ENCODE assay signal across 8 cellular contexts in the genomic region with DNA sequence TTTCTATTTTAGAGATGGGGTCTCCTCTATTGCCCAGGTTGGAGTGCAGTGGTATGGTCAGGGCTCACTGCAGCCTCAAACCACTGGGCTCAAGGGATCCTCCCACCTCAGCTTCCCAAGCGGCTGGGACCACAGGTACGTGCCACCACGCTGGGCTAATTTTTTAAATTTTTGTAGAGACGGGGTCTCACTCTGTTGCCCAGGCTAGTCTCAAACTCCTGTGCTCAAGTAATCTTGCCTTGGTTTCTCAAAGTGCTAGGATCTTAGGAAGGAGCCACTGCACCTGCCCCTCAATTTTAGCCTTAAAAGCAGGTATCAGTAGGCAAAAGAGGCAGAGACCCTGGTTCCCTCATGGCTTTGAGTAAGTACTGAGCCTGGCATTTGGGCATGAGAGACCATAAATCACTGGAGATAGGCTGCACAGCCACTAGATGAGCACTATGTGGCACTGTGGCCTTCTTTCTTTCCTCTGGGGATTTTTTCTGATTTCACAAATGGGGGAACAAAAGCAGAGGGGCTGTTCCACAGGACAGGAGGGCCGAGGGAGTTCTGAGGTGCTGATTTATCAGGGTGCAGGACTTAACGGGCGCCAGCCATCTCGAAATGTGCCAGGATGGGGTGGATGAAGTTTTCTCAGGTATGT.
A peak's percentile ranks its signal among the peaks of the same experiment; 100 is the strongest.
DNase-seq lines count a peak whose midpoint lies in the region; ATAC-seq, FAIRE-seq and TF ChIP-seq lines count a peak whose summit lies in the region.

No MANE protein-coding gene starts in this region.

- no peaks in the 10 kb centered on the region for H3K9me1 ChIP-seq in K562 (ENCODE audit: control insufficient read depth, insufficient read depth, low read length)

- no peak overlapping the region for H2AFZ ChIP-seq in K562 (ENCODE audit: low read depth, low read length)

- peaks cover 5% of the 10 kb centered on the region; the same call in 1 of the 2 replicates for H4K20me1 ChIP-seq in K562 (replicated peaks; ENCODE audit: control insufficient read depth, insufficient read depth, low read length)

- no peak overlapping the region for H3K4me3 Mint-ChIP-seq in CD8-positive, alpha-beta T cell

- no peak overlapping the region for H3K27ac ChIP-seq in CD8-positive, alpha-beta T cell (ENCODE audit: low read depth, low read length)
- H3K27ac ChIP-seq in K562 (ENCODE audit: extremely low read depth, low read depth, low read length) (no peak overlapping the region), thyroid gland (no peak overlapping the region)

- H3K36me3 Mint-ChIP-seq in CD8-positive, alpha-beta T cell, result peaks cover 28% of the 10 kb centered on the region

- no peaks in the 10 kb centered on the region for H3K79me2 ChIP-seq in K562 (ENCODE audit: control insufficient read depth, insufficient read depth, low read length)

- H3K27me3 ChIP-seq in CD8-positive, alpha-beta T cell (ENCODE audit: insufficient read depth, low read length), result no peaks in the 10 kb centered on the region
- H3K27me3 ChIP-seq in K562 (ENCODE audit: control insufficient read depth in 2 of 2, insufficient read depth in 2 of 2, low read length in 2 of 2) (peaks cover 33 to 65% of the 10 kb centered on the region in 2 experiments; a peak in 4 of 5 replicates), thyroid gland (no peaks in the 10 kb centered on the region)

- intact Hi-C loops in CD8-positive, alpha-beta T cell (cut with DNase I, micrococcal nuclease), result loop anchor here (1.0 to 5.0 kb wide), 4 partner anchors 84 to 163 kb away; no protein-coding TSS in a partner anchor
- intact Hi-C loops in K562 (cut with micrococcal nuclease) (loop anchor here (5.0 to 10.0 kb wide), 2 partner anchors 83 to 84 kb away; partner anchors contain the start of gene PLXDC1), thyroid gland (cut with DNase I) (loop anchor here (10.0 kb wide), 1 partner anchor 166 kb away; no protein-coding TSS in a partner anchor)

- peak; percentile 44 to 59 for TF ChIP-seq RAD21 in K562 (CRISPR knock-in tag; conservative IDR thresholded peaks at IDR 0.05 in 1 of 2, IDR thresholded peaks at IDR 0.05 in 1 of 2)

- CTCF ChIA-PET in CD8-positive, alpha-beta T cell (lab: Charles Lee), result interaction anchor here (0.6 to 3.9 kb wide), 13 partner anchors 13 to 130 kb away, joined by 3 to 53 read pairs (median 5); partner anchors contain the start of gene PLXDC1
- CTCF ChIA-PET in K562 (lab: Yijun Ruan, JAX; ENCODE audit: low intra/inter-chr PET ratio), result interaction anchor here (1.2 to 2.3 kb wide), 2 partner anchors 83 to 106 kb away, joined by 6 to 11 read pairs; no protein-coding TSS in a partner anchor

- BruUV-seq in K562 (replicated peaks; lab: Mats Ljungman, UMichigan), result no TSS peak

- peaks cover 3% of the 10 kb centered on the region for H3K36me3 ChIP-seq in CD8-positive, alpha-beta T cell (ENCODE audit: insufficient read depth, low read length)
- H3K36me3 ChIP-seq in K562 (ENCODE audit: control insufficient read depth, insufficient read depth, low read length) (no peaks in the 10 kb centered on the region), thyroid gland (no peaks in the 10 kb centered on the region)

- peaks cover 5% of the 10 kb centered on the region for H3K4me1 Mint-ChIP-seq in CD8-positive, alpha-beta T cell (ENCODE audit: low read depth)

- peak; percentile 75 for FAIRE-seq in K562 (lab: Jason Lieb, UNC)
- peak; percentile 72 for FAIRE-seq in islet of Langerhans (lab: Jason Lieb, UNC)

- H3K27ac Mint-ChIP-seq in CD8-positive, alpha-beta T cell, result peak overlapping the region; percentile 57

- no peak overlapping the region for H3K4me3 ChIP-seq in CD8-positive, alpha-beta T cell (ENCODE audit: low read depth, low read length)
- H3K4me3 ChIP-seq in K562, result no peak overlapping the region
- H3K4me3 ChIP-seq in thyroid gland (replicated peaks in 1 of 3), result no peak overlapping the region

- TF ChIP-seq CTCF in CD8-positive, alpha-beta T cell (IDR thresholded peaks at IDR 0.05), result peak; percentile 65
- TF ChIP-seq CTCF in K562 (IDR thresholded peaks at IDR 0.05 in 2 of 3, conservative IDR thresholded peaks at IDR 0.05 in 1 of 3; ENCODE audit: insufficient read depth in 2 of 3, low read depth in 1 of 3, low read length in 3 of 3) (peak; percentile 43 to 71 (median 53); a peak in 5 of 6 replicates), thyroid gland (IDR thresholded peaks at IDR 0.05) (peak in 5 of 6 experiments; percentile 34 to 56 (median 48))

- H3K9ac ChIP-seq in K562 (ENCODE audit: insufficient read depth in 1 of 2, low read depth in 2 of 2, low read length in 2 of 2), result no peak overlapping the region

- in situ Hi-C loops in K562 (cut with MboI), result no loop called here

- TF ChIP-seq POLR2A in K562 (conservative IDR thresholded peaks at IDR 0.05), result no peak
- TF ChIP-seq POLR2A in thyroid gland (IDR thresholded peaks at IDR 0.05), result no peak

- no peaks in the 10 kb centered on the region for H3K9me3 Mint-ChIP-seq in CD8-positive, alpha-beta T cell

- no peaks in the 10 kb centered on the region for H3K9me3 ChIP-seq in CD8-positive, alpha-beta T cell (ENCODE audit: low read length)
- H3K9me3 ChIP-seq in K562 (replicated peaks; ENCODE audit: control insufficient read depth, insufficient read depth, low read depth, low read length) (no peaks in the 10 kb centered on the region), thyroid gland (no peaks in the 10 kb centered on the region)

- POLR2A ChIA-PET in CD8-positive, alpha-beta T cell (lab: Charles Lee), result no interaction called here
- POLR2A ChIA-PET in K562 (lab: Yijun Ruan, JAX), result interaction anchor here (0.7 kb wide), 1 partner anchor 73 kb away, joined by 3 read pairs; no protein-coding TSS in a partner anchor

- no peaks in the 10 kb centered on the region for H3K27me3 Mint-ChIP-seq in CD8-positive, alpha-beta T cell (ENCODE audit: low read depth)

- peak in 5 of 7 experiments; percentile 2 to 60 (median 30) for DNase-seq in CD8-positive, alpha-beta T cell
- DNase-seq in GM19240 (ENCODE audit: insufficient read length, low spot score) (peak; percentile 53), NCI-H774 (lab: John Stamatoyannopoulos, UW) (peak; percentile 38), K562 (ENCODE audit: extremely low read depth in 1 of 4, low spot score in 3 of 4) (peak in 3 of 4 experiments; percentile 25 to 48 (median 35)), thyroid gland (peak in 1 of 2 donors; percentile 12), UCSD-AML1 (lab: John Stamatoyannopoulos, UW; ENCODE audit: unreplicated experiment) (no peak)

- H3K4me1 ChIP-seq in CD8-positive, alpha-beta T cell (ENCODE audit: insufficient read depth, low read length), result no peaks in the 10 kb centered on the region
- H3K4me1 ChIP-seq in K562 (replicated peaks in 1 of 2; ENCODE audit: control insufficient read depth in 2 of 2, insufficient read depth in 2 of 2, low read length in 2 of 2), result no peaks in the 10 kb centered on the region; a peak in 1 of 5 replicates
- H3K4me1 ChIP-seq in thyroid gland, result no peaks in the 10 kb centered on the region

- H3K4me2 ChIP-seq in K562 (ENCODE audit: insufficient read depth, low read length), result no peak overlapping the region

- 3% methylated on average over 8 of the region's 8 CpGs for WGBS in K562 (ENCODE audit: insufficient coverage, low coverage, missing lambda C conversion rate)
- WGBS in thyroid gland, 2 donors, result 69 to 76% methylated on average over 8 of the region's 8 CpGs

- no peak for TF ChIP-seq EP300 in K562 (IDR thresholded peaks at IDR 0.05; ENCODE audit: low read length)

- peak; percentile 96 for ATAC-seq in CD8-positive, alpha-beta T cell
- peak; percentile 69 for ATAC-seq in K562
- no peak for ATAC-seq in GM21529 (IDR thresholded peaks at IDR 0.05; ENCODE audit: unreplicated experiment)

TF ChIP-seq in K562, 482 proteins besides CTCF, POLR2A, EP300 and RAD21 (continues in another document):
- no peak for TF ChIP-seq CREB3 (tag; conservative IDR thresholded peaks at IDR 0.05; ENCODE audit: low read depth)
- TF ChIP-seq ADNP (tag; IDR thresholded peaks at IDR 0.05), result no peak
- TF ChIP-seq MTA3 (IDR thresholded peaks at IDR 0.05; ENCODE audit: borderline replicate concordance), result no peak
- peak; percentile 95 for TF ChIP-seq MEIS2 (IDR thresholded peaks at IDR 0.05; ENCODE audit: partially characterized antibody)
- TF ChIP-seq ETV5 (CRISPR knock-in tag; IDR thresholded peaks at IDR 0.05; ENCODE audit: low read depth), result no peak
- TF ChIP-seq CREM (IDR thresholded peaks at IDR 0.05; ENCODE audit: low read depth), result no peak
- no peak for TF ChIP-seq SUPT5H (IDR thresholded peaks at IDR 0.05)
- TF ChIP-seq MYC (IDR thresholded peaks at IDR 0.05; ENCODE audit: low read depth, low read length), result no peak
- no peak for TF ChIP-seq MYC (CRISPR knock-in tag; IDR thresholded peaks at IDR 0.05; ENCODE audit: borderline replicate concordance, low read depth)
- TF ChIP-seq, protein P1, sequence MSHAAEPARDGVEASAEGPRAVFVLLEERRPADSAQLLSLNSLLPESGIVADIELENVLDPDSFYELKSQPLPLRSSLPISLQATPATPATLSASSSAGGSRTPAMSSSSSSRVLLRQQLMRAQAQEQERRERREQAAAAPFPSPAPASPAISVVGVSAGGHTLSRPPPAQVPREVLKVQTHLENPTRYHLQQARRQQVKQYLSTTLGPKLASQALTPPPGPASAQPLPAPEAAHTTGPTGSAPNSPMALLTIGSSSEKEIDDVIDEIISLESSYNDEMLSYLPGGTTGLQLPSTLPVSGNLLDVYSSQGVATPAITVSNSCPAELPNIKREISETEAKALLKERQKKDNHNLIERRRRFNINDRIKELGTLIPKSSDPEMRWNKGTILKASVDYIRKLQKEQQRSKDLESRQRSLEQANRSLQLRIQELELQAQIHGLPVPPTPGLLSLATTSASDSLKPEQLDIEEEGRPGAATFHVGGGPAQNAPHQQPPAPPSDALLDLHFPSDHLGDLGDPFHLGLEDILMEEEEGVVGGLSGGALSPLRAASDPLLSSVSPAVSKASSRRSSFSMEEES (CRISPR knock-in tag; IDR thresholded peaks at IDR 0.05), result no peak
- TF ChIP-seq CREBBP (IDR thresholded peaks at IDR 0.05; ENCODE audit: low read depth, low read length), result no peak
